ENCODE assay signal across 8 cellular contexts in genomic region chr5:90529234-90529938, GRCh38. TPM values are rescaled to one million over a fixed set of nuclear protein-coding genes. Genes with fewer than 3 reads are reported as not detected.
DNase-seq lines count a peak whose midpoint lies in the region; ATAC-seq and TF ChIP-seq lines count a peak whose summit lies in the region.

Gene LYSMD3, minus strand, starts transcription at chr5:90529584. Its CDS starts 4,295 bp downstream, at chr5:90525289.

- peaks cover 6% of the 10 kb centered on the region in 2 donors for H3K36me3 ChIP-seq in mucosa of rectum (ENCODE audit: control insufficient read depth in 2 of 2, insufficient read depth in 2 of 2, low read length in 2 of 2)

- no peak for TF ChIP-seq CTCF in epithelial cell of proximal tubule (conservative IDR thresholded peaks at IDR 0.05; ENCODE audit: low read depth, low read length)

- no peaks in the 10 kb centered on the region for H3K9me3 ChIP-seq in mucosa of rectum (ENCODE audit: control insufficient read depth in 2 of 2, low read length in 2 of 2)

- peak within 1 kb of the TSS; percentile 98 to 99 for H3K9ac ChIP-seq in mucosa of rectum (ENCODE audit: low read depth in 1 of 2, low read length in 2 of 2)

- H3K27me3 ChIP-seq in mucosa of rectum (ENCODE audit: control insufficient read depth in 2 of 2, insufficient read depth in 2 of 2, low read length in 2 of 2) = no peaks in the 10 kb centered on the region

- DNase-seq in DMS 273 (lab: John Stamatoyannopoulos, UW; ENCODE audit: unreplicated experiment) = peak; percentile 99
- DNase-seq in HuH-7.5 (ENCODE audit: low spot score) = peak; percentile 87
- DNase-seq in OCI-M2 (lab: John Stamatoyannopoulos, UW; ENCODE audit: unreplicated experiment) = peak; percentile 60
- peak; percentile 90 for DNase-seq in activated T-cell treated with anti-CD3 and anti-CD28 coated beads for 48 hours (ENCODE audit: low read depth)
- DNase-seq in epithelial cell of proximal tubule (ENCODE audit: low read depth) = no peak
- DNase-seq in stimulated activated CD8-positive, alpha-beta memory T cell treated with anti-CD3 and anti-CD28 coated beads, Interleukin-4, amount 100 ng/mL, for 48 hours = peak; percentile 97

- peak within 1 kb of the TSS; percentile 99 for H3K4me3 ChIP-seq in epithelial cell of proximal tubule (ENCODE audit: low read depth, low read length)
- peak within 1 kb of the TSS; percentile 93 for H3K4me3 ChIP-seq in mucosa of rectum (ENCODE audit: low read length in 2 of 2)

- peaks cover 16 to 27% of the 10 kb centered on the region in 2 donors for H3K4me1 ChIP-seq in mucosa of rectum (ENCODE audit: control insufficient read depth in 2 of 2, insufficient read depth in 2 of 2, low read length in 2 of 2)

- peak; percentile 87 for ATAC-seq in GM21526 (IDR thresholded peaks at IDR 0.05; ENCODE audit: low FRiP score, unreplicated experiment)

- peak within 1 kb of the TSS; percentile 93 to 95 for H3K27ac ChIP-seq in mucosa of rectum (ENCODE audit: low read depth in 2 of 2, low read length in 2 of 2)

RNA-seq across cellular contexts. Expression of gene LYSMD3, which starts in this region (rescaled TPM):
- 6.5 and 8.6 TPM in 2 replicates for total RNA-seq in epithelial cell of proximal tubule
